8 cellular contexts compared by ENCODE assay signal in the genomic region with DNA sequence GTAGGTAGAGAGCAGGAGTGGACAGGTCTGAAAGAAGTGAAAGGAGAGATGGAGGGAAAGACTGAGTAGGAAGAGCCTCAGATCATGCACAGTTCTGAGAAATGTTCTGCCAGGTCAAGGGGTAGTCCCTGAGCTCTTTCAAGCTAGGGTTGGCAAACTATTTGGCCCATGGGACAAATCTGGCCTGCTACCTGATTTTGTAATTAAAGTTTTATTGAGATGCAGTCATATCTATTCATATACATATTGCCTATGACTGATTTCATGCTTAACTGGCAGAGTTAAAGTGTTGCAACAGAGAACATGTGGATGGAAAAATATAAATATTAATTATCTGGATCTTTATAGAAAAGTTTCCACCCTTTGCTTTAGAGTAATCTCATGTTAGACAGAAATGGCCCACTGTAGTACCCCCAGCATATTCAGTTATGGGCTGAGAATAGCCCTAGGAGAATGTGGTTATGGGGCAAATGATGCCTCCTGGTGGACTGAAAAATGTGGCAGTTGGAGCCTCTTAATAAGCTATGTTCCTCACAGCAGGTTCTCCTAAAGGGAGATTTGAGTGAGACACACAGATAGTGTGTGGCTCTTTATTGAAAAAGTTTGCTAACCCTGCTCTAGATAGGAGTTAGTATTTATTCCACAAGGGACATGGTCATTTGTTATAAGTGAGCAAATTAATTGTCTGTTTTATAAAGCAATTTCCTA.
DNase-seq lines count a peak whose midpoint lies in the region; ATAC-seq, FAIRE-seq and TF ChIP-seq lines count a peak whose summit lies in the region.

No MANE protein-coding gene starts in this region.

- H2AFZ ChIP-seq in MM.1S (ENCODE audit: low read length): no peak overlapping the region

- H3K4me3 Mint-ChIP-seq in endothelial cell (ENCODE audit: unreplicated experiment): no peak overlapping the region

- no peaks in the 10 kb centered on the region for H3K79me2 ChIP-seq in MM.1S (ENCODE audit: low read length)

- ATAC-seq in GM21825 (IDR thresholded peaks at IDR 0.05; ENCODE audit: unreplicated experiment): peak; percentile 63
- ATAC-seq in gastrocnemius medialis: peak in 1 of 2 donors; percentile 51

- no peaks in the 10 kb centered on the region for H3K27me3 Mint-ChIP-seq in endothelial cell (ENCODE audit: unreplicated experiment)

- no peaks in the 10 kb centered on the region for H4K20me1 ChIP-seq in MM.1S (ENCODE audit: insufficient read depth, low read length)

- H3K9ac ChIP-seq in MM.1S (ENCODE audit: low read length): no peak overlapping the region

- intact Hi-C loops in gastrocnemius medialis (cut with DNase I; ENCODE audit: low total_unique reads) (loop anchor here (10.0 kb wide), 4 partner anchors 99 to 471 kb away; no protein-coding TSS in a partner anchor), posterior cingulate gyrus (cut with DNase I) (loop anchor here (10.0 kb wide), 1 partner anchor 89 kb away; no protein-coding TSS in a partner anchor)

- H3K27ac ChIP-seq in MM.1S (ENCODE audit: low read length) (no peak overlapping the region), gastrocnemius medialis (peak overlapping the region in 3 of 4 donors; percentile 27 to 71 (median 33))

- H3K27ac Mint-ChIP-seq in endothelial cell (ENCODE audit: unreplicated experiment): no peak overlapping the region

- no peaks in the 10 kb centered on the region for H3K4me1 ChIP-seq in MM.1S (ENCODE audit: low read length)
- H3K4me1 ChIP-seq in gastrocnemius medialis: no peaks in the 10 kb centered on the region

- no peak overlapping the region for H3K4me2 ChIP-seq in MM.1S (ENCODE audit: low read depth, low read length)

- TF ChIP-seq POLR2A in GM12892 (IDR thresholded peaks at IDR 0.05; ENCODE audit: low read depth, low read length): no peak
- TF ChIP-seq POLR2A in gastrocnemius medialis (IDR thresholded peaks at IDR 0.05): no peak

- no peaks in the 10 kb centered on the region for H3K4me1 Mint-ChIP-seq in endothelial cell (ENCODE audit: unreplicated experiment)

- in situ Hi-C loops in gastrocnemius medialis (cut with MboI; ENCODE audit: low sequenced_read_pairs in 4 of 4): no loop called here

- no peak for DNase-seq in GM12892 (ENCODE audit: insufficient read length)
- DNase-seq in MM.1S: peak; percentile 37
- DNase-seq in endothelial cell (ENCODE audit: low spot score): peak; percentile 38
- no peak for DNase-seq in gastrocnemius medialis
- no peak for DNase-seq in activated T-cell treated with anti-CD3 and anti-CD28 coated beads, Interleukin-2, amount 50 U/mL, for 1 hour
- DNase-seq in activated gamma-delta T cell treated with Interleukin-2 at 50 U/mL for 16 hours: no peak
- no peak for DNase-seq in posterior cingulate gyrus

- H3K4me3 ChIP-seq in MM.1S (ENCODE audit: low read length) (no peak overlapping the region), gastrocnemius medialis (no peak overlapping the region)

- TF ChIP-seq CTCF in MM.1S (IDR thresholded peaks at IDR 0.05; ENCODE audit: low read length) (peak; percentile 53), endothelial cell (IDR thresholded peaks at IDR 0.05; ENCODE audit: unreplicated experiment) (peak; percentile 66), gastrocnemius medialis (IDR thresholded peaks at IDR 0.05 in 4 of 5, conservative IDR thresholded peaks at IDR 0.05 in 1 of 5) (peak in 2 of 5 experiments; percentile 26 to 38)

- no peaks in the 10 kb centered on the region for H3K36me3 Mint-ChIP-seq in endothelial cell (ENCODE audit: low read depth, unreplicated experiment)

- H3K9me2 ChIP-seq in MM.1S (replicated peaks; ENCODE audit: insufficient read depth, low read length): no peaks in the 10 kb centered on the region

- no peaks in the 10 kb centered on the region for H3K9me3 Mint-ChIP-seq in endothelial cell (ENCODE audit: unreplicated experiment)

- H3K36me3 ChIP-seq in MM.1S (replicated peaks; ENCODE audit: insufficient read depth, low read length): no peaks in the 10 kb centered on the region
- no peaks in the 10 kb centered on the region for H3K36me3 ChIP-seq in gastrocnemius medialis

- H3F3A ChIP-seq in MM.1S (ENCODE audit: insufficient read depth, low read length): no peaks in the 10 kb centered on the region

- H3K9me3 ChIP-seq in MM.1S (replicated peaks; ENCODE audit: insufficient read depth, low read length) (no peaks in the 10 kb centered on the region), gastrocnemius medialis (no peaks in the 10 kb centered on the region)

- FAIRE-seq in GM12892 (lab: Jason Lieb, UNC): peak; percentile 61

- H3K27me3 ChIP-seq in MM.1S (replicated peaks; ENCODE audit: insufficient read depth, low read length) (no peaks in the 10 kb centered on the region), gastrocnemius medialis (no peaks in the 10 kb centered on the region)

Comparison
In these comparisons a context has a peak if more than half of its experiments do, and no peak if none do; other contexts are left out.
1. DNase-seq: peak in MM.1S (single experiment) and endothelial cell (single experiment); none in GM12892 (single experiment), gastrocnemius medialis (0 of 2), activated T-cell treated with anti-CD3 and anti-CD28 coated beads, Interleukin-2, amount 50 U/mL, for 1 hour (single experiment), activated gamma-delta T cell treated with Interleukin-2 at 50 U/mL for 16 hours (single experiment) and posterior cingulate gyrus (0 of 10).